In genomic region chr1:88876573-88877335, GRCh38 we compare ENCODE assay signal across 11 cellular contexts. TPM values are rescaled to one million over a fixed set of nuclear protein-coding genes. Genes with fewer than 3 reads are reported as not detected.
DNase-seq lines count a peak whose midpoint lies in the region; ATAC-seq and TF ChIP-seq lines count a peak whose summit lies in the region.
"Had no signal": no experiment of that assay in that cellular context is flagged by ENCODE, and none has a peak within 500 bp of the region (broad histone marks: within the 10 kb centered on the region; RNA-seq: fewer than 3 reads in every experiment).

No MANE protein-coding gene starts in this region.

- DNase-seq in IMR-90, result peak; percentile 45
- peak; percentile 20 for DNase-seq in choroid plexus epithelial cell (ENCODE audit: low read depth)
- DNase-seq in fibroblast of the aortic adventitia (ENCODE audit: low read depth), result peak; percentile 31
- DNase-seq in 8988T, result no peak
- DNase-seq: Caco-2, DND-41, GF-D8 had no signal

- no peak overlapping the region for H2AK9ac ChIP-seq in IMR-90 (replicated peaks; ENCODE audit: low read depth, low read length, poor library complexity)

- dilution Hi-C loops in IMR-90 (cut with HindIII; ENCODE audit: low sequenced_read_pairs, unreplicated experiment), result no loop called here

- H2BK20ac ChIP-seq in IMR-90 (ENCODE audit: low read depth, low read length), result no peak overlapping the region

- CTCF ChIA-PET in IMR-90 (lab: Yijun Ruan, JAX), result interaction anchor here (0.6 to 1.2 kb wide), 4 partner anchors 15 to 224 kb away, joined by 3 read pairs; no protein-coding TSS in a partner anchor

- H4K91ac ChIP-seq in IMR-90 (ENCODE audit: insufficient read depth, low read depth, low read length), result no peak overlapping the region

- no peak overlapping the region for H4K8ac ChIP-seq in IMR-90 (ENCODE audit: low read depth in 2 of 2, low read length in 2 of 2)

- no peak for TF ChIP-seq POLR2A in IMR-90 (IDR thresholded peaks at IDR 0.05; ENCODE audit: low read depth, low read length)

- ATAC-seq in IMR-90 (ENCODE audit: low read depth) (peak; percentile 40; the same call in 1 of the 2 replicates), GM19467 (IDR thresholded peaks at IDR 0.05; ENCODE audit: unreplicated experiment) (no peak), HG02571 (IDR thresholded peaks at IDR 0.05; ENCODE audit: unreplicated experiment) (no peak)
- ATAC-seq: HCT116 had no signal

- no peak overlapping the region for H3K9ac ChIP-seq in IMR-90 (ENCODE audit: low read depth, low read length)
- H3K9ac ChIP-seq: BLaER1 had no signal

- no CpG with 5 or more reads among the region's 5 CpGs for WGBS in IMR-90 (ENCODE audit: extremely low coverage in 2 of 2, insufficient read length in 1 of 2), 2 experiments

- no peak overlapping the region for H3K4ac ChIP-seq in IMR-90 (ENCODE audit: low read depth, low read length)

- no peak for TF ChIP-seq RAD21 in IMR-90 (IDR thresholded peaks at IDR 0.05; ENCODE audit: low read length)

- no peak overlapping the region for H3K4me2 ChIP-seq in IMR-90 (ENCODE audit: low read depth, low read length)
- H3K4me2 ChIP-seq: BLaER1 had no signal

- peak overlapping the region; percentile 33 for H2BK5ac ChIP-seq in IMR-90 (ENCODE audit: low read depth, low read length, poor library complexity, severe bottlenecking)

- H3K56ac ChIP-seq in IMR-90 (ENCODE audit: extremely low read depth, insufficient read depth, low read length), result no peak overlapping the region

- no peak overlapping the region for H3K23ac ChIP-seq in IMR-90 (ENCODE audit: low read depth, low read length)

- no peaks in the 10 kb centered on the region for H3K9me3 ChIP-seq in IMR-90 (ENCODE audit: control insufficient read depth, insufficient read depth, low read length)
- H3K9me3 ChIP-seq: BLaER1, Caco-2 had no signal

- no peak overlapping the region for H3K14ac ChIP-seq in IMR-90 (replicated peaks; ENCODE audit: low read depth, low read length)

- no peak overlapping the region for H3K4me3 ChIP-seq in IMR-90 (ENCODE audit: insufficient read depth, low read depth, low read length)
- H3K4me3 ChIP-seq in choroid plexus epithelial cell (ENCODE audit: low read depth, low read length), result no peak overlapping the region
- no peak overlapping the region for H3K4me3 ChIP-seq in fibroblast of the aortic adventitia (ENCODE audit: low read depth, low read length)
- H3K4me3 ChIP-seq: BLaER1 had no signal

- in situ Hi-C loops in IMR-90 (cut with MboI; ENCODE audit: low sequenced_read_pairs), result loop anchor here (10.0 kb wide), 2 partner anchors 132 to 202 kb away; no protein-coding TSS in a partner anchor

- H2BK120ac ChIP-seq in IMR-90 (ENCODE audit: low read depth, low read length), result no peak overlapping the region

- no peaks in the 10 kb centered on the region for H3K27me3 ChIP-seq in IMR-90 (ENCODE audit: control insufficient read depth, insufficient read depth, low read length)
- H3K27me3 ChIP-seq: BLaER1 had no signal

- H3K27ac ChIP-seq in IMR-90 (ENCODE audit: insufficient read depth, low read length), result no peak overlapping the region; the same call in 1 of the 2 replicates
- H3K27ac ChIP-seq: BLaER1 had no signal

- intact Hi-C loops in IMR-90 (cut with micrococcal nuclease), result loop anchor here (1.0 to 2.0 kb wide), 4 partner anchors 140 to 268 kb away; partner anchors contain the start of gene PKN2

- H4K5ac ChIP-seq in IMR-90 (ENCODE audit: low read depth, low read length), result no peak overlapping the region

- no peak overlapping the region for H2AK5ac ChIP-seq in IMR-90 (ENCODE audit: low read depth, low read length)

- POLR2A ChIA-PET in IMR-90 (lab: Charles Lee; ENCODE audit: unreplicated experiment), result interaction anchor here (0.7 kb wide), 1 partner anchor 15 kb away, joined by 3 read pairs; the partner anchor contains the start of gene GTF2B

- TF ChIP-seq CTCF in IMR-90 (conservative IDR thresholded peaks at IDR 0.05; ENCODE audit: low read depth, low read length) (no peak), choroid plexus epithelial cell (conservative IDR thresholded peaks at IDR 0.05; ENCODE audit: low read depth, low read length) (no peak), fibroblast of the aortic adventitia (IDR thresholded peaks at IDR 0.05; ENCODE audit: insufficient read depth, low read length) (no peak)

- H3K4me1 ChIP-seq in IMR-90 (ENCODE audit: control insufficient read depth, insufficient read depth, low read length), result peaks cover 12% of the 10 kb centered on the region; the same call in 1 of the 2 replicates
- H3K4me1 ChIP-seq: BLaER1, Caco-2 had no signal

- H3K36me3 ChIP-seq in IMR-90 (ENCODE audit: control insufficient read depth, insufficient read depth, low read length), result peaks cover 8% of the 10 kb centered on the region

- no TSS peak for BruUV-seq in IMR-90 (replicated peaks; lab: Mats Ljungman, UMichigan)

- H3K9me1 ChIP-seq in IMR-90 (ENCODE audit: insufficient read depth, low read length), result no peaks in the 10 kb centered on the region

- no peak overlapping the region for H2BK15ac ChIP-seq in IMR-90 (ENCODE audit: low read depth, low read length)

- no peak overlapping the region for H2AFZ ChIP-seq in IMR-90 (replicated peaks; ENCODE audit: low read length, poor library complexity)

- H4K20me1 ChIP-seq in IMR-90 (ENCODE audit: insufficient read depth, low read length), result 0 out of 2 replicates have a peak, but pooled peaks cover 5% of the 10 kb centered on the region

- H3K79me1 ChIP-seq in IMR-90 (ENCODE audit: low read depth in 1 of 2, low read length in 2 of 2), result peaks cover 29 to 45% of the 10 kb centered on the region in 2 experiments

- no peak overlapping the region for H3K18ac ChIP-seq in IMR-90 (ENCODE audit: low read depth, low read length)

TF ChIP-seq in IMR-90, 13 proteins besides CTCF, POLR2A, EP300 and RAD21:
- TF ChIP-seq NFE2L2 (IDR thresholded peaks at IDR 0.05; ENCODE audit: low read depth, low read length) (no peak), MAFK (IDR thresholded peaks at IDR 0.05; ENCODE audit: low read depth, low read length) (peak; percentile 38; the same call in 1 of the 2 replicates)

RNA-seq across cellular contexts. Expression of gene GTF2B, which starts 14.6 kb away (rescaled TPM):
- total RNA-seq in IMR-90 (2012; rRNA removed) (41.0 and 55.5 TPM in 2 replicates), fibroblast of the aortic adventitia (ENCODE audit: low replicate concordance) (14.1 and 36.7 TPM in 2 replicates)
- polyA plus RNA-seq in IMR-90 (2012; rRNA removed), result 24.3 and 32.0 TPM in 2 replicates
- polyA plus RNA-seq in IMR-90 (2012; cell fraction: cytosol; rRNA removed), result 6.2 and 7.1 TPM in 2 replicates
- polyA plus RNA-seq in IMR-90 (2012; cell fraction: nucleus; rRNA removed; ENCODE audit: low replicate concordance), result 2.6 and 22.9 TPM in 2 replicates
